ENCODE assay signal across 1 cellular context in genomic region chr12:124904306-124905098, GRCh38.
TF ChIP-seq lines count a peak whose summit lies in the region.

No MANE protein-coding gene starts in this region.

TF ChIP-seq in HepG2, 621 proteins besides CTCF, POLR2A, EP300 and RAD21 (continued from another document and continues in another):
- TF ChIP-seq FOXP1 (IDR thresholded peaks at IDR 0.05), result no peak
- peak; percentile 56 for TF ChIP-seq FOXP1 (CRISPR knock-in tag; IDR thresholded peaks at IDR 0.05)
- TF ChIP-seq NFKBIZ (CRISPR knock-in tag; IDR thresholded peaks at IDR 0.05), result 0 out of 2 replicates have a peak, but pooled peaks have one; percentile 60
- no peak for TF ChIP-seq SNAI1 (CRISPR knock-in tag; IDR thresholded peaks at IDR 0.05; ENCODE audit: borderline replicate concordance)
- TF ChIP-seq ZNF672 (CRISPR knock-in tag; IDR thresholded peaks at IDR 0.05), result no peak
- TF ChIP-seq MBD4 (IDR thresholded peaks at IDR 0.05; ENCODE audit: borderline replicate concordance, low read length), result no peak
- no peak; the same call in 1 of the 2 replicates for TF ChIP-seq ZBTB3 (CRISPR knock-in tag; IDR thresholded peaks at IDR 0.05; ENCODE audit: borderline replicate concordance, low read depth)
- TF ChIP-seq BHLHE40 (IDR thresholded peaks at IDR 0.05; ENCODE audit: low read length), result 0 out of 2 replicates have a peak, but pooled peaks have one; percentile 48
- TF ChIP-seq CHD4 (IDR thresholded peaks at IDR 0.05; ENCODE audit: borderline replicate concordance, low read length), result no peak
- TF ChIP-seq PHF5A (CRISPR knock-in tag; IDR thresholded peaks at IDR 0.05; ENCODE audit: low read depth, unreplicated experiment), result no peak
- TF ChIP-seq CHCHD3 (CRISPR knock-in tag; IDR thresholded peaks at IDR 0.05), result no peak
- TF ChIP-seq ZNF34 (CRISPR knock-in tag; IDR thresholded peaks at IDR 0.05; ENCODE audit: borderline replicate concordance), result no peak
- no peak for TF ChIP-seq ZNF274 (CRISPR knock-in tag; IDR thresholded peaks at IDR 0.05)
- TF ChIP-seq POGZ (CRISPR knock-in tag; IDR thresholded peaks at IDR 0.05), result no peak
- no peak for TF ChIP-seq FLYWCH1 (CRISPR knock-in tag; IDR thresholded peaks at IDR 0.05)
- TF ChIP-seq LBX2 (CRISPR knock-in tag; IDR thresholded peaks at IDR 0.05; ENCODE audit: borderline replicate concordance), result peak; percentile 35; the same call in 1 of the 2 replicates
- peak; percentile 66; the same call in 1 of the 2 replicates for TF ChIP-seq ETV5 (CRISPR knock-in tag; IDR thresholded peaks at IDR 0.05; ENCODE audit: borderline replicate concordance)
- peak; percentile 87; the same call in 1 of the 2 replicates for TF ChIP-seq ZNF766 (CRISPR knock-in tag; IDR thresholded peaks at IDR 0.05; ENCODE audit: borderline replicate concordance)
- no peak for TF ChIP-seq ZNF496 (CRISPR knock-in tag; IDR thresholded peaks at IDR 0.05; ENCODE audit: insufficient replicate concordance)
- TF ChIP-seq ZNF574 (CRISPR knock-in tag; IDR thresholded peaks at IDR 0.05), result peak; percentile 72
- TF ChIP-seq GZF1 (CRISPR knock-in tag; IDR thresholded peaks at IDR 0.05), result no peak
- TF ChIP-seq CAMTA2 (CRISPR knock-in tag; IDR thresholded peaks at IDR 0.05; ENCODE audit: borderline replicate concordance), result no peak
- TF ChIP-seq RBAK (CRISPR knock-in tag; IDR thresholded peaks at IDR 0.05), result no peak
- peak; percentile 58; the same call in 1 of the 2 replicates for TF ChIP-seq ZNF605 (CRISPR knock-in tag; IDR thresholded peaks at IDR 0.05)
- peak; percentile 90; the same call in 1 of the 2 replicates for TF ChIP-seq ZNF253 (CRISPR knock-in tag; IDR thresholded peaks at IDR 0.05; ENCODE audit: borderline replicate concordance)
- TF ChIP-seq HNF1B (CRISPR knock-in tag; IDR thresholded peaks at IDR 0.05), result peak; percentile 37; the same call in 1 of the 2 replicates
- no peak for TF ChIP-seq RERE (CRISPR knock-in tag; IDR thresholded peaks at IDR 0.05; ENCODE audit: low read depth)
- TF ChIP-seq MTA1 (CRISPR knock-in tag; IDR thresholded peaks at IDR 0.05; ENCODE audit: borderline replicate concordance), result peak; percentile 67; the same call in 1 of the 2 replicates
- TF ChIP-seq ZNF276 (CRISPR knock-in tag; IDR thresholded peaks at IDR 0.05; ENCODE audit: low read depth), result 0 out of 2 replicates have a peak, but pooled peaks have one; percentile 44
- TF ChIP-seq ZNF782 (CRISPR knock-in tag; IDR thresholded peaks at IDR 0.05; ENCODE audit: borderline replicate concordance), result no peak
- TF ChIP-seq SOX13 (IDR thresholded peaks at IDR 0.05), result no peak
- no peak; a peak in 1 of 4 replicates for TF ChIP-seq SOX13 (CRISPR knock-in tag; conservative IDR thresholded peaks at IDR 0.05 in 1 of 2, IDR thresholded peaks at IDR 0.05 in 1 of 2)
- no peak for TF ChIP-seq ZFP82 (CRISPR knock-in tag; IDR thresholded peaks at IDR 0.05; ENCODE audit: borderline replicate concordance)
- 0 out of 2 replicates have a peak, but pooled peaks have one; percentile 11 for TF ChIP-seq CREB1 (IDR thresholded peaks at IDR 0.05)
- TF ChIP-seq CREB1 (CRISPR knock-in tag; IDR thresholded peaks at IDR 0.05), result no peak; the same call in 1 of the 2 replicates
- TF ChIP-seq SETDB1 (CRISPR knock-in tag; IDR thresholded peaks at IDR 0.05; ENCODE audit: borderline replicate concordance), result no peak
- no peak for TF ChIP-seq ZXDC (CRISPR knock-in tag; IDR thresholded peaks at IDR 0.05)
- no peak for TF ChIP-seq RBFOX2 (IDR thresholded peaks at IDR 0.05; ENCODE audit: low read depth, low read length)
- no peak for TF ChIP-seq E2F1 (CRISPR knock-in tag; IDR thresholded peaks at IDR 0.05)
- TF ChIP-seq ZNF205 (CRISPR knock-in tag; IDR thresholded peaks at IDR 0.05), result peak; percentile 56; the same call in 1 of the 2 replicates
- no peak for TF ChIP-seq MTERF4 (CRISPR knock-in tag; IDR thresholded peaks at IDR 0.05)
- no peak for TF ChIP-seq NONO (IDR thresholded peaks at IDR 0.05)
- TF ChIP-seq NONO (CRISPR knock-in tag; conservative IDR thresholded peaks at IDR 0.05), result no peak
- TF ChIP-seq ZNF660 (CRISPR knock-in tag; IDR thresholded peaks at IDR 0.05; ENCODE audit: borderline replicate concordance, low read depth), result no peak
- no peak for TF ChIP-seq SIX4 (CRISPR knock-in tag; IDR thresholded peaks at IDR 0.05)
- TF ChIP-seq ATF2 (CRISPR knock-in tag; IDR thresholded peaks at IDR 0.05), result peak; percentile 79; the same call in 1 of the 2 replicates
- TF ChIP-seq TBP (CRISPR knock-in tag; IDR thresholded peaks at IDR 0.05), result no peak
- no peak for TF ChIP-seq RFX1 (IDR thresholded peaks at IDR 0.05)
